ENCODE assay signal across 7 cellular contexts in genomic region chr2:218230882-218231281, GRCh38. TPM values are rescaled to one million over a fixed set of nuclear protein-coding genes. Genes with fewer than 3 reads are reported as not detected.
DNase-seq lines count a peak whose midpoint lies in the region; ATAC-seq and TF ChIP-seq lines count a peak whose summit lies in the region.

No MANE protein-coding gene starts in this region.

- H3K9me3 ChIP-seq in GM23248 (ENCODE audit: low read depth) = no peaks in the 10 kb centered on the region

- no peak overlapping the region for H3K27ac Mint-ChIP-seq in neural crest cell (ENCODE audit: unreplicated experiment)

- H3K36me3 Mint-ChIP-seq in neural crest cell (ENCODE audit: low read depth) = peaks cover 18% of the 10 kb centered on the region

- H3K9me3 Mint-ChIP-seq in neural crest cell = no peaks in the 10 kb centered on the region

- WGBS in GM23248 (ENCODE audit: low coverage in 1 of 2, low lambda C conversion rate in 2 of 2, missing lambda C conversion rate in 2 of 2), 2 experiments = 0 to 7% methylated on average over 1 of the region's 1 CpG

- H3F3A ChIP-seq in GM23248 (ENCODE audit: insufficient read depth) = peaks cover 72% of the 10 kb centered on the region

- intact Hi-C loops in sciatic nerve (cut with DNase I) = no loop called here

- peaks cover 91% of the 10 kb centered on the region for H3K79me2 ChIP-seq in GM23248 (ENCODE audit: insufficient read depth)

- H3K4me3 ChIP-seq in GM12875 (ENCODE audit: low read depth, low read length) (no peak overlapping the region), GM23248 (no peak overlapping the region)

- no peak overlapping the region for H3K9ac ChIP-seq in GM23248

- H3K27me3 Mint-ChIP-seq in neural crest cell (ENCODE audit: low read depth) = no peaks in the 10 kb centered on the region

- peak overlapping the region; percentile 51 for H3K4me2 ChIP-seq in GM23248 (ENCODE audit: unreplicated experiment)

- H3K36me3 ChIP-seq in GM23248 (ENCODE audit: low read depth) = peaks cover 77% of the 10 kb centered on the region

- in situ Hi-C loops in GM23248 (cut with MboI) = no loop called here

- H3K4me3 Mint-ChIP-seq in neural crest cell = no peak overlapping the region

- no peak overlapping the region for H2AFZ ChIP-seq in GM23248

- H3K4me1 ChIP-seq in GM23248 (ENCODE audit: insufficient read depth) = peaks cover 39% of the 10 kb centered on the region

- ATAC-seq in sciatic nerve = no peak

- no peaks in the 10 kb centered on the region for H3K27me3 ChIP-seq in GM23248 (replicated peaks; ENCODE audit: insufficient read depth)

- peaks cover 5% of the 10 kb centered on the region; the same call in 1 of the 2 replicates for H4K20me1 ChIP-seq in GM23248 (ENCODE audit: insufficient read depth)

- peak overlapping the region; percentile 57 for H3K27ac ChIP-seq in GM23248

- TF ChIP-seq CTCF in GM12875 (IDR thresholded peaks at IDR 0.05; ENCODE audit: borderline replicate concordance, insufficient read depth, low read depth, low read length) (peak; percentile 29; the same call in 1 of the 2 replicates), neural crest cell (conservative IDR thresholded peaks at IDR 0.05) (peak; percentile 54)

- H3K9me2 ChIP-seq in GM23248 (ENCODE audit: insufficient read depth) = no peaks in the 10 kb centered on the region

- DNase-seq in GM23248 (peak; percentile 65), MV-4-11 (lab: John Stamatoyannopoulos, UW) (peak; percentile 34), neural crest cell (ENCODE audit: low read depth, low spot score) (no peak), occipital lobe (lab: John Stamatoyannopoulos, UW) (no peak), sciatic nerve (ENCODE audit: low spot score) (no peak)
- DNase-seq in central memory CD4-positive, alpha-beta T cell = peak; percentile 30

- peaks cover 5% of the 10 kb centered on the region for H3K4me1 Mint-ChIP-seq in neural crest cell

RNA-seq across cellular contexts. Expression of gene ARPC2, which starts 13.9 kb away (rescaled TPM):
- total RNA-seq in GM23248 (2014; rRNA removed; shearing (Covaris generic)) = 568 and 644 TPM in 2 replicates
- 837 and 851 TPM in 2 replicates for polyA plus RNA-seq in GM23248 (2016; fragmentation: Nextera tagmentation; extraction: Ambion mirVana)
- 159 and 160 TPM in 2 replicates for total RNA-seq in neural crest cell
- 110 TPM for total RNA-seq in occipital lobe
- 243 TPM for total RNA-seq in sciatic nerve

RNA-seq across cellular contexts. Expression of gene GPBAR1, which starts 29.9 kb away (rescaled TPM):
- total RNA-seq in GM23248 (2014; rRNA removed; shearing (Covaris generic)) = not detected in 2 replicates
- 0.14 TPM in 1 of 2 replicates, not detected in the other for polyA plus RNA-seq in GM23248 (2016; fragmentation: Nextera tagmentation; extraction: Ambion mirVana)
- total RNA-seq in neural crest cell (0.14 TPM in 1 of 2 replicates, not detected in the other), occipital lobe (not detected), sciatic nerve (0.94 TPM)

RNA-seq across cellular contexts. Expression of gene AAMP, which starts 39.1 kb away (rescaled TPM):
- 117 and 191 TPM in 2 replicates for total RNA-seq in GM23248 (2014; rRNA removed; shearing (Covaris generic))
- polyA plus RNA-seq in GM23248 (2016; fragmentation: Nextera tagmentation; extraction: Ambion mirVana) = 112 and 114 TPM in 2 replicates
- total RNA-seq in neural crest cell = 76.6 and 77.6 TPM in 2 replicates
- 105 TPM for total RNA-seq in occipital lobe
- 59.9 TPM for total RNA-seq in sciatic nerve

RNA-seq across cellular contexts. Expression of gene PNKD, which starts 39.4 kb away (rescaled TPM):
- 22.8 and 28.6 TPM in 2 replicates for total RNA-seq in GM23248 (2014; rRNA removed; shearing (Covaris generic))
- 79.3 and 82.7 TPM in 2 replicates for polyA plus RNA-seq in GM23248 (2016; fragmentation: Nextera tagmentation; extraction: Ambion mirVana)
- total RNA-seq in neural crest cell = 40.3 and 42.3 TPM in 2 replicates
- total RNA-seq in occipital lobe = 18.2 TPM
- total RNA-seq in sciatic nerve = 56.3 TPM

Comparison
In these comparisons a context has a peak if more than half of its experiments do, and no peak if none do; other contexts are left out.
1. DNase-seq: peak in GM23248 (single experiment), MV-4-11 (single experiment) and central memory CD4-positive, alpha-beta T cell (single experiment); none in neural crest cell (single experiment), occipital lobe (single experiment) and sciatic nerve (single experiment).